8 cellular contexts compared by ENCODE assay signal in genomic region chr17:16991349-16992009, GRCh38. TPM values are rescaled to one million over a fixed set of nuclear protein-coding genes. Genes with fewer than 3 reads are reported as not detected.
DNase-seq lines count a peak whose midpoint lies in the region; ATAC-seq and TF ChIP-seq lines count a peak whose summit lies in the region.

No MANE protein-coding gene starts in this region.

- no peak for ATAC-seq in GM21528 (IDR thresholded peaks at IDR 0.05; ENCODE audit: low FRiP score, unreplicated experiment)

- no peaks in the 10 kb centered on the region for H3K36me3 ChIP-seq in stomach

- H3K27me3 Mint-ChIP-seq in neural crest cell (ENCODE audit: low read depth), result no peaks in the 10 kb centered on the region

- no peak overlapping the region for H3K27ac ChIP-seq in C4-2B
- no peak overlapping the region for H3K27ac ChIP-seq in stomach

- no peaks in the 10 kb centered on the region for H3K9me3 Mint-ChIP-seq in neural crest cell

- no peak for TF ChIP-seq EP300 in stomach (IDR thresholded peaks at IDR 0.05)

- H3K36me3 Mint-ChIP-seq in neural crest cell (ENCODE audit: low read depth), result no peaks in the 10 kb centered on the region

- no peaks in the 10 kb centered on the region for H3K27me3 ChIP-seq in stomach

- POLR2A ChIA-PET in HEK293T (lab: Yijun Ruan, JAX), result interaction anchor here (1.0 kb wide), 1 partner anchor 456 kb away, joined by 6 read pairs; no protein-coding TSS in a partner anchor

- intact Hi-C loops in stomach (cut with DNase I; ENCODE audit: low total_unique reads), result no loop called here

- no peak overlapping the region for H3K4me3 Mint-ChIP-seq in neural crest cell

- DNase-seq in HEK293T (ENCODE audit: extremely low spot score) (peak; percentile 89), RKO (ENCODE audit: low spot score) (peak; percentile 67), activated T-helper 1 cell treated with Interleukin-2 at 50 U/mL for 16 hours (ENCODE audit: low read depth) (peak; percentile 65), fibroblast of peridontal ligament (ENCODE audit: extremely low read depth) (peak; percentile 60), neural crest cell (ENCODE audit: low read depth, low spot score) (peak; percentile 86), stomach (peak; percentile 89)

- 15 to 21% (median 17%) methylated on average over 13 to 16 of the region's 16 CpGs for WGBS in stomach, 5 donors

- TF ChIP-seq POLR2A in stomach (IDR thresholded peaks at IDR 0.05), result no peak

- no peak overlapping the region for H3K4me3 ChIP-seq in stomach

- no peak overlapping the region for H3K27ac Mint-ChIP-seq in neural crest cell (ENCODE audit: unreplicated experiment)

- H3K4me1 Mint-ChIP-seq in neural crest cell, result no peaks in the 10 kb centered on the region

- H3K9me3 ChIP-seq in stomach, result no peaks in the 10 kb centered on the region

- peak; percentile 91 for TF ChIP-seq CTCF in C4-2B (conservative IDR thresholded peaks at IDR 0.05)
- peak; percentile 79 for TF ChIP-seq CTCF in neural crest cell (conservative IDR thresholded peaks at IDR 0.05)
- TF ChIP-seq CTCF in stomach (IDR thresholded peaks at IDR 0.05), result peak in 5 of 7 experiments; percentile 60 to 86 (median 70)

- peaks cover 0 to 19% (median 10%) of the 10 kb centered on the region in 4 donors for H3K4me1 ChIP-seq in stomach

- CTCF ChIA-PET in HEK293T (lab: Yijun Ruan, JAX), result interaction anchor here (0.6 to 1.4 kb wide), 19 partner anchors 8 to 1149 kb away, joined by 3 to 11 read pairs (median 4); no protein-coding TSS in a partner anchor

TF ChIP-seq in HEK293T, 16 proteins besides CTCF, POLR2A, EP300 and RAD21:
- no peak for TF ChIP-seq TARDBP (IDR thresholded peaks at IDR 0.05)
- TF ChIP-seq ARNT (IDR thresholded peaks at IDR 0.05), result no peak
- no peak for TF ChIP-seq SP1 (IDR thresholded peaks at IDR 0.05)
- no peak for TF ChIP-seq CTBP1 (IDR thresholded peaks at IDR 0.05; ENCODE audit: borderline replicate concordance)
- TF ChIP-seq L3MBTL2 (conservative IDR thresholded peaks at IDR 0.05), result no peak
- no peak for TF ChIP-seq SUZ12 (IDR thresholded peaks at IDR 0.05)
- TF ChIP-seq LEF1 (IDR thresholded peaks at IDR 0.05; ENCODE audit: borderline replicate concordance), result no peak
- TF ChIP-seq FOXA1 (IDR thresholded peaks at IDR 0.05), result no peak
- no peak for TF ChIP-seq HDGF (IDR thresholded peaks at IDR 0.05; ENCODE audit: borderline replicate concordance)
- TF ChIP-seq, protein P1, sequence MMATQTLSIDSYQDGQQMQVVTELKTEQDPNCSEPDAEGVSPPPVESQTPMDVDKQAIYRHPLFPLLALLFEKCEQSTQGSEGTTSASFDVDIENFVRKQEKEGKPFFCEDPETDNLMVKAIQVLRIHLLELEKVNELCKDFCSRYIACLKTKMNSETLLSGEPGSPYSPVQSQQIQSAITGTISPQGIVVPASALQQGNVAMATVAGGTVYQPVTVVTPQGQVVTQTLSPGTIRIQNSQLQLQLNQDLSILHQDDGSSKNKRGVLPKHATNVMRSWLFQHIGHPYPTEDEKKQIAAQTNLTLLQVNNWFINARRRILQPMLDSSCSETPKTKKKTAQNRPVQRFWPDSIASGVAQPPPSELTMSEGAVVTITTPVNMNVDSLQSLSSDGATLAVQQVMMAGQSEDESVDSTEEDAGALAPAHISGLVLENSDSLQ (IDR thresholded peaks at IDR 0.05), result no peak
- TF ChIP-seq ELF4 (IDR thresholded peaks at IDR 0.05), result no peak
- no peak for TF ChIP-seq NFRKB (IDR thresholded peaks at IDR 0.05)
- TF ChIP-seq FOXK2 (IDR thresholded peaks at IDR 0.05), result no peak
- no peak for TF ChIP-seq BHLHE40 (IDR thresholded peaks at IDR 0.05; ENCODE audit: borderline replicate concordance)

RNA-seq across cellular contexts. Expression of gene TNFRSF13B, which starts 19.6 kb away (rescaled TPM):
- total RNA-seq in neural crest cell (not detected in 2 replicates), stomach (under 1 TPM in 1 of 5 donors, not detected in 4; 0.37 TPM)
- polyA plus RNA-seq in stomach, result 1 to 10 TPM in 2 of 3 donors, under 1 TPM in 1; 0.25 to 1.8 (median 1.8) TPM

RNA-seq across cellular contexts. Expression of gene MPRIP, which starts 50.8 kb away (rescaled TPM):
- total RNA-seq in neural crest cell (241 and 244 TPM in 2 replicates), stomach (100 to 1,000 TPM; 145 to 518 (median 261) TPM)
- polyA plus RNA-seq in stomach, result 100 to 1,000 TPM in 2 of 3 donors, 10 to 100 TPM in 1; 80.2 to 123 (median 114) TPM
